Comparison of ENCODE assay signal across 8 cellular contexts in the genomic region with DNA sequence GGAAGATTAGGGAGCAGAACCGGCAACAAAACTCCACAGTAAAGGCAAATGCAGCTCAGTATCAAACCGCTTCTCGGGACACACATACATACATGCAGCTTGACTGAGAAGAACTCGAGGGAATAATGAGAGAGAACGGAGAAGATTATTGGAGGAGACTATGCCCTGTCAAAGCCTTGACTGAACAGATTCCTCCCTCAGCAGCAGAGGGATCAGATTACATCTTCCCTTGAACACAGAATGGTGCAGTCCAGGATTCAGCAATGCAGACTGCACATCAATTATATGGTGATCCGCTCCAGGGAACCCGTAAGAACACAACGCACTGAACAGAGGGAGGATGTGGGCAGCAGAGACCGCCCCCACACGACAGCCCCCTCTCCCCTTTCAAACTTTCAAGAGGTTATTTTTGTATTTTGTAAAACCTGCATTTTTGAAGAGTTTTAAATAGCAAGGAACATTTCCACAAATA.
DNase-seq lines count a peak whose midpoint lies in the region; ATAC-seq and TF ChIP-seq lines count a peak whose summit lies in the region.

No MANE protein-coding gene starts in this region.

- CTCF ChIA-PET in activated CD4-positive, alpha-beta T cell treated with anti-CD3 and anti-CD28 coated beads, Interleukin-2, amount 10 ng/mL, durations not matched to agents 7 days and 5 days (lab: Charles Lee) = interaction anchor here (1.0 kb wide), 1 partner anchor 554 kb away, joined by 3 read pairs; no protein-coding TSS in a partner anchor

- peak overlapping the region; percentile 69 for H3K4me3 ChIP-seq in AG10803 (ENCODE audit: low read length)
- H3K4me3 ChIP-seq in skeletal muscle tissue (ENCODE audit: low read length in 3 of 3) = peak overlapping the region; percentile 57 to 75 (median 62)

- no peaks in the 10 kb centered on the region for H3K27me3 Mint-ChIP-seq in activated CD4-positive, alpha-beta T cell treated with anti-CD3 and anti-CD28 coated beads, Interleukin-2, amount 10 ng/mL, durations not matched to agents 7 days and 5 days

- no peaks in the 10 kb centered on the region for H3K27me3 ChIP-seq in skeletal muscle tissue (ENCODE audit: control insufficient read depth in 3 of 3, insufficient read depth in 3 of 3, low read length in 3 of 3)

- H3K36me3 Mint-ChIP-seq in activated CD4-positive, alpha-beta T cell treated with anti-CD3 and anti-CD28 coated beads, Interleukin-2, amount 10 ng/mL, durations not matched to agents 7 days and 5 days (ENCODE audit: low read depth) = no peaks in the 10 kb centered on the region

- H3K9ac ChIP-seq in skeletal muscle tissue (ENCODE audit: low read depth in 1 of 3, low read length in 3 of 3) = peak overlapping the region; percentile 36 to 64 (median 63)

- POLR2A ChIA-PET in activated CD4-positive, alpha-beta T cell treated with anti-CD3 and anti-CD28 coated beads, Interleukin-2, amount 10 ng/mL, durations not matched to agents 7 days and 5 days (lab: Charles Lee) = no interaction called here

- no peak for TF ChIP-seq CTCF in AG10803 (conservative IDR thresholded peaks at IDR 0.05; ENCODE audit: low read length)

- no peak overlapping the region for H3K4me3 Mint-ChIP-seq in activated CD4-positive, alpha-beta T cell treated with anti-CD3 and anti-CD28 coated beads, Interleukin-2, amount 10 ng/mL, durations not matched to agents 7 days and 5 days

- peaks cover 17% of the 10 kb centered on the region for H3K4me1 Mint-ChIP-seq in activated CD4-positive, alpha-beta T cell treated with anti-CD3 and anti-CD28 coated beads, Interleukin-2, amount 10 ng/mL, durations not matched to agents 7 days and 5 days

- ATAC-seq in GM19025 (IDR thresholded peaks at IDR 0.05; ENCODE audit: low read depth, unreplicated experiment) (peak; percentile 45), HG03432 (IDR thresholded peaks at IDR 0.05; ENCODE audit: unreplicated experiment) (peak; percentile 90)

- H3K27ac Mint-ChIP-seq in activated CD4-positive, alpha-beta T cell treated with anti-CD3 and anti-CD28 coated beads, Interleukin-2, amount 10 ng/mL, durations not matched to agents 7 days and 5 days = no peak overlapping the region

- no peaks in the 10 kb centered on the region for H3K9me3 Mint-ChIP-seq in activated CD4-positive, alpha-beta T cell treated with anti-CD3 and anti-CD28 coated beads, Interleukin-2, amount 10 ng/mL, durations not matched to agents 7 days and 5 days

- H3K27ac ChIP-seq in skeletal muscle tissue (ENCODE audit: low read depth, low read length) = peak overlapping the region; percentile 54

- peak; percentile 98 for DNase-seq in AG10803 (ENCODE audit: low read depth)
- peak; percentile 83 for DNase-seq in NCI-H524 treated with DMSO at 0.1 percent for 48 hours (lab: John Stamatoyannopoulos, UW)
- peak; percentile 86 for DNase-seq in brain pericyte (ENCODE audit: low read depth, low spot score)
- DNase-seq in inferior parietal cortex (ENCODE audit: extremely low spot score) = peak; percentile 82
- DNase-seq in activated CD4-positive, alpha-beta T cell treated with anti-CD3 and anti-CD28 coated beads, Interleukin-2, amount 10 ng/mL, durations not matched to agents 7 days and 5 days = no peak

- H3K4me1 ChIP-seq in skeletal muscle tissue (ENCODE audit: control insufficient read depth in 3 of 3, insufficient read depth in 3 of 3, low read length in 3 of 3) = peaks cover 0 to 13% (median 8%) of the 10 kb centered on the region in 3 donors

- no peaks in the 10 kb centered on the region for H3K36me3 ChIP-seq in skeletal muscle tissue (ENCODE audit: control insufficient read depth in 3 of 3, insufficient read depth in 3 of 3, low read length in 3 of 3)

- H3K9me3 ChIP-seq in skeletal muscle tissue (ENCODE audit: control insufficient read depth in 3 of 3, low read length in 3 of 3) = no peaks in the 10 kb centered on the region
